26 cellular contexts compared by ENCODE assay signal in the genomic region with DNA sequence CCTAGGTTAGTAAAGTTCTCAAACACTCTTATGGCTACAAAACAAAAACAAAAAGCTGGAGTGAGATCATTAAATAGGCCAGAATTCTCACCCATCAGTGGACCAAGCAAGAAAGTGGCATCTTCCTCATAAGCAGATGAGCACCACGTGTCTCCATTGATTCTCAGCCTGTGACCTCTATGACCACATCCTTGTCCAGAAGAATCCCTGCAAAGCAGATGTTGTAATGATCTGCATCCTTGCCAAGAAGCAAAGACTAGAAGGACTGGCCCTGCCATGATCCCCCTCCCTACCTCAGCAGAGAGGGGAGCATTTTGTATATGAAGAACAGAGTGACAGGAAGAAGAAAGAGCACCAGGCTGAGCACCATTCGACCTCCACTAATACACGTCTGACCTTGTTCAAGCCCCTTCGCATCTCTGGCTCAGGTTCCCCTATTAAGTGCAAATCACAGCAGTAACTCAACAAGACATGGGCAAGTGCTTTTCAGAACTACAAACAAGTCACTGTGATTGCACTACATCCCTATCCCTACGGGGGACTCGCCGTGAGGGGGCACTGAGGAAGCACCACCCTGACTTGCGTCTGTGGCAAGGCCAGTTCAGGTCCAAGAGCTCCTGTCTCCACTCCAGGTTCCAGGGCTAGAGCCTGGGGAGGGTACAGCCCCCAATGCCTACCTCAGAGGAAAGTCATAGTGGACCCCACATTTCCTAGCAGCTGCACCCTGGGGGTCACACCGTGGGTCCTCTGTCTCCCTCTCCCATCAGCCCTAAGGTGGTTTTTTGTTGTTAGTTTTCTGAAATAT. TPM values are rescaled to one million over a fixed set of nuclear protein-coding genes. Genes with fewer than 3 reads are reported as not detected.
DNase-seq lines count a peak whose midpoint lies in the region; ATAC-seq, FAIRE-seq and TF ChIP-seq lines count a peak whose summit lies in the region.
"Had no signal": no experiment of that assay in that cellular context is flagged by ENCODE, and none has a peak within 500 bp of the region (broad histone marks: within the 10 kb centered on the region; RNA-seq: fewer than 3 reads in every experiment).

No MANE protein-coding gene starts in this region.

- no peak overlapping the region for H2BK15ac ChIP-seq in mesenchymal stem cell (ENCODE audit: low read depth, poor library complexity, severe bottlenecking)

- no peak overlapping the region for H2BK5ac ChIP-seq in mesenchymal stem cell (ENCODE audit: low read depth, low read length, poor library complexity, severe bottlenecking)

- H3K27me3 ChIP-seq in right lobe of liver (no peaks in the 10 kb centered on the region), HepG2 (ENCODE audit: control insufficient read depth in 1 of 2, insufficient read depth in 2 of 2, low read length in 2 of 2) (no peaks in the 10 kb centered on the region), mesenchymal stem cell (ENCODE audit: control insufficient read depth in 1 of 2, insufficient read depth in 1 of 2, low read length in 2 of 2) (no peaks in the 10 kb centered on the region), ovary (no peaks in the 10 kb centered on the region)
- H3K27me3 ChIP-seq: esophagus squamous epithelium, heart right ventricle, pancreas had no signal

- no peak overlapping the region for H2BK12ac ChIP-seq in mesenchymal stem cell (ENCODE audit: low read length in 2 of 2)

- no peaks in the 10 kb centered on the region for H3K79me1 ChIP-seq in mesenchymal stem cell (replicated peaks; ENCODE audit: low read length, poor library complexity, severe bottlenecking)

- DNase-seq in right lobe of liver (no peak), HepG2 (ENCODE audit: low spot score) (no peak), coronary artery (ENCODE audit: low spot score) (peak; percentile 66), mesenchymal stem cell (peak; percentile 37), NCI-H526 (lab: John Stamatoyannopoulos, UW) (no peak), NCI-H146 (lab: John Stamatoyannopoulos, UW) (no peak), ovary (no peak)
- DNase-seq: activated CD4-positive, alpha-beta T cell treated with anti-CD3 and anti-CD28 coated beads, Interleukin-2, amount 10 ng/mL, durations not matched to agents 7 days and 5 days; activated naive CD4-positive, alpha-beta T cell; activated T-cell treated with anti-CD3 and anti-CD28 coated beads for 4 hours; CD4-positive, alpha-beta memory T cell; DMS53; effector CD4-positive, alpha-beta T cell; esophagus squamous epithelium; heart right ventricle; naive thymus-derived CD8-positive, alpha-beta T cell; NCI-H1092; NCI-H2081; NCI-H510A; stimulated activated CD4-positive, alpha-beta T cell treated with anti-CD3 and anti-CD28 coated beads, Interleukin-2, amount 100 ng/mL, for 48 hours; T-cell had no signal

- no peak overlapping the region for H3K4ac ChIP-seq in mesenchymal stem cell (ENCODE audit: low read depth in 1 of 2, low read length in 2 of 2)

- H2AK5ac ChIP-seq in mesenchymal stem cell (ENCODE audit: low read length, severe bottlenecking): peak overlapping the region; percentile 21

- TF ChIP-seq RAD21 in HepG2 (CRISPR knock-in tag; IDR thresholded peaks at IDR 0.05): no peak

- no peak overlapping the region for H2AFZ ChIP-seq in HepG2 (ENCODE audit: low read length)
- H2AFZ ChIP-seq in mesenchymal stem cell (ENCODE audit: low read depth, low read length): no peak overlapping the region

- CTCF ChIA-PET in HepG2 (lab: Yijun Ruan, JAX; ENCODE audit: low intra/inter-chr PET ratio, low total read pairs): no interaction called here

- no peaks in the 10 kb centered on the region for H3K79me2 ChIP-seq in HepG2 (ENCODE audit: insufficient read depth, low read length)

- no peaks in the 10 kb centered on the region for H4K20me1 ChIP-seq in HepG2 (ENCODE audit: insufficient read depth, low read length)

- FAIRE-seq in HepG2 (lab: Jason Lieb, UNC): no peak
- FAIRE-seq: K562, pancreas had no signal

- H3K23ac ChIP-seq in mesenchymal stem cell (ENCODE audit: low read length in 2 of 2): no peak overlapping the region

- H3K4me1 ChIP-seq in right lobe of liver (peaks cover 0 to 44% (median 0%) of the 10 kb centered on the region in 4 donors), HepG2 (ENCODE audit: insufficient read depth, low read length) (peaks cover 83% of the 10 kb centered on the region), mesenchymal stem cell (ENCODE audit: control insufficient read depth, insufficient read depth, low read depth, low read length) (peaks cover 33% of the 10 kb centered on the region), ovary (ENCODE audit: insufficient read depth) (no peaks in the 10 kb centered on the region)

- H4K91ac ChIP-seq in mesenchymal stem cell (ENCODE audit: low read length): no peak overlapping the region

- TF ChIP-seq POLR2A in right lobe of liver (IDR thresholded peaks at IDR 0.05): no peak
- no peak for TF ChIP-seq POLR2A in HepG2 (IDR thresholded peaks at IDR 0.05; ENCODE audit: insufficient read depth in 1 of 2, low read depth in 2 of 2, low read length in 2 of 2)
- TF ChIP-seq POLR2A in ovary (IDR thresholded peaks at IDR 0.05): no peak

- TF ChIP-seq CTCF in right lobe of liver (IDR thresholded peaks at IDR 0.05): no peak
- TF ChIP-seq CTCF in HepG2 (CRISPR knock-in tag; IDR thresholded peaks at IDR 0.05): no peak
- TF ChIP-seq CTCF in coronary artery (IDR thresholded peaks at IDR 0.05): no peak
- no peak for TF ChIP-seq CTCF in ovary (IDR thresholded peaks at IDR 0.05)

- TF ChIP-seq EP300 in HepG2 (IDR thresholded peaks at IDR 0.05; ENCODE audit: low read depth in 2 of 2, low read length in 2 of 2) (no peak), HepG2 (CRISPR knock-in tag; IDR thresholded peaks at IDR 0.05; ENCODE audit: borderline replicate concordance) (no peak), ovary (IDR thresholded peaks at IDR 0.05) (no peak)

- WGBS in right lobe of liver (ENCODE audit: insufficient coverage, low coverage, low lambda C conversion rate, missing lambda C conversion rate): 79% methylated on average over 6 of the region's 9 CpGs
- WGBS in HepG2 (ENCODE audit: low lambda C conversion rate): 98% methylated on average over 7 of the region's 9 CpGs
- 90% methylated on average over 8 of the region's 9 CpGs for WGBS in mesenchymal stem cell
- WGBS in ovary, 3 donors: 80 to 85% (median 82%) methylated on average over 9 of the region's 9 CpGs

- ATAC-seq in right lobe of liver (peak in 3 of 4 donors; percentile 25 to 59 (median 31)), HepG2 (no peak), GM18909 (IDR thresholded peaks at IDR 0.05; ENCODE audit: poor library complexity, unreplicated experiment) (no peak)
- ATAC-seq: heart right ventricle; K562; naive thymus-derived CD8-positive, alpha-beta T cell; pancreas; T-cell had no signal

- H3K4me3 ChIP-seq in right lobe of liver (no peak overlapping the region), HepG2 (replicated peaks in 1 of 3; ENCODE audit: insufficient read depth in 1 of 3, low read depth in 2 of 3, low read length in 3 of 3) (no peak overlapping the region), coronary artery (no peak overlapping the region), mesenchymal stem cell (ENCODE audit: insufficient read depth in 1 of 2, low read depth in 1 of 2, low read length in 2 of 2) (no peak overlapping the region), ovary (no peak overlapping the region)
- H3K4me3 ChIP-seq: esophagus squamous epithelium, heart right ventricle, K562, pancreas, skin epidermis had no signal

- POLR2A ChIA-PET in HepG2 (lab: Yijun Ruan, JAX): interaction anchor here (0.8 to 7.1 kb wide), 2 partner anchors 40 to 57 kb away, joined by 3 to 215 read pairs; a partner anchor contains a TSS

- in situ Hi-C loops in HepG2 (cut with HindIII; ENCODE audit: extremely low pct_ligation_motif_present, low pct_unique_long_range_greater_than_20kb): no loop called here

- no peak overlapping the region for H3K9ac ChIP-seq in HepG2 (ENCODE audit: insufficient read depth, low read depth, low read length)
- H3K9ac ChIP-seq in mesenchymal stem cell (ENCODE audit: low read length): no peak overlapping the region

- intact Hi-C loops in right lobe of liver (cut with DNase I): no loop called here
- intact Hi-C loops in HepG2 (cut with micrococcal nuclease; ENCODE audit: unreplicated experiment): no loop called here
- intact Hi-C loops in ovary (cut with DNase I): loop anchor here in 1 of 4 donors (10.0 kb wide), 1 partner anchor 67 kb away; a partner anchor contains a TSS

- H4K8ac ChIP-seq in mesenchymal stem cell (ENCODE audit: low read length): no peak overlapping the region

- H3K36me3 ChIP-seq in right lobe of liver (no peaks in the 10 kb centered on the region), HepG2 (replicated peaks in 1 of 2; ENCODE audit: control insufficient read depth in 1 of 2, insufficient read depth in 2 of 2, low read length in 2 of 2) (no peaks in the 10 kb centered on the region), mesenchymal stem cell (ENCODE audit: control insufficient read depth in 1 of 2, insufficient read depth in 2 of 2, low read depth in 1 of 2, low read length in 2 of 2) (no peaks in the 10 kb centered on the region), ovary (no peaks in the 10 kb centered on the region)
- H3K36me3 ChIP-seq: esophagus squamous epithelium, heart right ventricle, pancreas had no signal

- H3K18ac ChIP-seq in mesenchymal stem cell (ENCODE audit: low read depth in 1 of 2, low read length in 2 of 2): no peak overlapping the region

- no peak overlapping the region for H2BK120ac ChIP-seq in mesenchymal stem cell (ENCODE audit: low read depth, low read length)

- peak overlapping the region in 1 of 3 donors; percentile 57 for H3K27ac ChIP-seq in right lobe of liver
- H3K27ac ChIP-seq in HepG2 (ENCODE audit: extremely low read length, insufficient read depth, low read length): no peak overlapping the region
- peak overlapping the region in 1 of 2 donors; percentile 3 for H3K27ac ChIP-seq in coronary artery
- no peak overlapping the region for H3K27ac ChIP-seq in mesenchymal stem cell (ENCODE audit: low read length, poor library complexity, severe bottlenecking)
- no peak overlapping the region for H3K27ac ChIP-seq in ovary
- H3K27ac ChIP-seq: esophagus squamous epithelium had no signal

- no peak overlapping the region for H3K14ac ChIP-seq in mesenchymal stem cell (ENCODE audit: low read length in 2 of 2)

- no peaks in the 10 kb centered on the region for H3K9me3 ChIP-seq in right lobe of liver
- no peaks in the 10 kb centered on the region for H3K9me3 ChIP-seq in HepG2 (ENCODE audit: low read length)
- peaks cover 3% of the 10 kb centered on the region for H3K9me3 ChIP-seq in mesenchymal stem cell (ENCODE audit: control insufficient read depth, low read length)
- H3K9me3 ChIP-seq in ovary: no peaks in the 10 kb centered on the region
- H3K9me3 ChIP-seq: esophagus squamous epithelium, heart right ventricle, pancreas had no signal

- H3K4me2 ChIP-seq in HepG2 (ENCODE audit: low read depth, low read length) (no peak overlapping the region), mesenchymal stem cell (ENCODE audit: low read length, poor library complexity, severe bottlenecking) (no peak overlapping the region)

- BruUV-seq in HepG2 (replicated peaks; lab: Mats Ljungman, UMichigan): no TSS peak

RNA-seq across cellular contexts. Expression of a gene that starts 22.2 kb away (rescaled TPM):
- total RNA-seq in right lobe of liver (10 to 100 TPM; 13.6 to 28.5 (median 19.6) TPM), HepG2 (2016; rRNA removed; fragmentation: Illumina TruSeq; extraction: Trizol) (49.9 and 51.7 TPM in 2 replicates), ovary (10 to 100 TPM in 3 of 7 donors, 1 to 10 TPM in 4; 4.8 to 21.9 (median 7.3) TPM)
- 22.4 and 22.8 TPM in 2 replicates for total RNA-seq in HepG2 (2016; cell fraction: cytosol; rRNA removed; fragmentation: Illumina TruSeq; extraction: Trizol; ENCODE audit: low read depth)
- 49.9 and 50.1 TPM in 2 replicates for total RNA-seq in HepG2 (2016; cell fraction: insoluble cytoplasmic fraction; rRNA removed; fragmentation: Illumina TruSeq; extraction: Trizol)
- total RNA-seq in HepG2 (2016; cell fraction: membrane; rRNA removed; fragmentation: Illumina TruSeq; extraction: Trizol): 39.2 and 45.6 TPM in 2 replicates
- total RNA-seq in HepG2 (2016; cell fraction: nucleus; rRNA removed; fragmentation: Illumina TruSeq; extraction: Trizol): 52.1 and 54.6 TPM in 2 replicates
- polyA plus RNA-seq in HepG2 (2011; rRNA removed) (34.0 and 39.7 TPM in 2 replicates), ovary (1 to 10 TPM; 8.1 to 9.7 TPM)
- polyA plus RNA-seq in HepG2 (2011; cell fraction: cytosol; rRNA removed): 20.4 and 25.8 TPM in 2 replicates
- polyA plus RNA-seq in HepG2 (2011; cell fraction: nucleus; rRNA removed): 140 TPM in 2 replicates
- polyA plus RNA-seq in HepG2 (2012): 25.0 and 26.7 TPM in 2 replicates
- 18.5 and 22.5 TPM in 2 replicates for polyA plus RNA-seq in HepG2 (2016; cell fraction: cytosol; fragmentation: Illumina TruSeq; extraction: Trizol; ENCODE audit: low read depth)
- polyA plus RNA-seq in HepG2 (2016; cell fraction: insoluble cytoplasmic fraction; fragmentation: Illumina TruSeq; extraction: Trizol; ENCODE audit: low read depth): 53.5 and 57.9 TPM in 2 replicates
- 31.2 and 31.3 TPM in 2 replicates for polyA plus RNA-seq in HepG2 (2016; cell fraction: membrane; fragmentation: Illumina TruSeq; extraction: Trizol; ENCODE audit: low read depth)
- polyA plus RNA-seq in HepG2 (2016; cell fraction: nucleus; fragmentation: Illumina TruSeq; extraction: Trizol; ENCODE audit: insufficient read depth, low read depth): 84.5 and 98.6 TPM in 2 replicates
- 0.12 and 67.0 TPM in 2 replicates for polyA minus RNA-seq in HepG2 (2011; rRNA and poly(A)+ RNA removed; ENCODE audit: low replicate concordance)
- polyA minus RNA-seq in HepG2 (2011; cell fraction: cytosol; rRNA and poly(A)+ RNA removed): 13.4 and 16.0 TPM in 2 replicates
- 74.3 and 88.9 TPM in 2 replicates for polyA minus RNA-seq in HepG2 (2011; cell fraction: nucleus; rRNA and poly(A)+ RNA removed)
- polyA plus RNA-seq in mesenchymal stem cell (2013, experiment 1 of 2): 30.8 TPM
- 30.3 TPM for polyA plus RNA-seq in mesenchymal stem cell (2013, experiment 2 of 2)

RNA-seq across cellular contexts. Expression of a gene that starts 26.3 kb away (rescaled TPM):
- not detected for total RNA-seq in right lobe of liver
- 0.04 TPM in 1 of 2 replicates, not detected in the other for total RNA-seq in HepG2 (2016; rRNA removed; fragmentation: Illumina TruSeq; extraction: Trizol)
- total RNA-seq in HepG2 (2016; cell fraction: cytosol; rRNA removed; fragmentation: Illumina TruSeq; extraction: Trizol; ENCODE audit: low read depth): 0.09 TPM in 1 of 2 replicates, not detected in the other
- 0.04 TPM in 1 of 2 replicates, not detected in the other for total RNA-seq in HepG2 (2016; cell fraction: insoluble cytoplasmic fraction; rRNA removed; fragmentation: Illumina TruSeq; extraction: Trizol)
- 0.12 TPM in 1 of 2 replicates, not detected in the other for total RNA-seq in HepG2 (2016; cell fraction: membrane; rRNA removed; fragmentation: Illumina TruSeq; extraction: Trizol)
- 0.16 and 0.19 TPM in 2 replicates for total RNA-seq in HepG2 (2016; cell fraction: nucleus; rRNA removed; fragmentation: Illumina TruSeq; extraction: Trizol)
- polyA plus RNA-seq in HepG2 (2011; rRNA removed): not detected in 2 replicates
- not detected in 2 replicates for polyA plus RNA-seq in HepG2 (2011; cell fraction: cytosol; rRNA removed)
- polyA plus RNA-seq in HepG2 (2011; cell fraction: nucleus; rRNA removed): not detected in 2 replicates
- not detected in 2 replicates for polyA plus RNA-seq in HepG2 (2012)
- not detected in 2 replicates for polyA plus RNA-seq in HepG2 (2016; cell fraction: cytosol; fragmentation: Illumina TruSeq; extraction: Trizol; ENCODE audit: low read depth)
- not detected in 2 replicates for polyA plus RNA-seq in HepG2 (2016; cell fraction: insoluble cytoplasmic fraction; fragmentation: Illumina TruSeq; extraction: Trizol; ENCODE audit: low read depth)
- not detected in 2 replicates for polyA plus RNA-seq in HepG2 (2016; cell fraction: membrane; fragmentation: Illumina TruSeq; extraction: Trizol; ENCODE audit: low read depth)
- not detected in 2 replicates for polyA plus RNA-seq in HepG2 (2016; cell fraction: nucleus; fragmentation: Illumina TruSeq; extraction: Trizol; ENCODE audit: insufficient read depth, low read depth)
- polyA minus RNA-seq in HepG2 (2011; rRNA and poly(A)+ RNA removed; ENCODE audit: low replicate concordance): not detected in 2 replicates
- polyA minus RNA-seq in HepG2 (2011; cell fraction: cytosol; rRNA and poly(A)+ RNA removed): not detected in 2 replicates
- 0.13 and 0.25 TPM in 2 replicates for polyA minus RNA-seq in HepG2 (2011; cell fraction: nucleus; rRNA and poly(A)+ RNA removed)
- polyA plus RNA-seq in mesenchymal stem cell (2013, experiment 1 of 2): 0.23 TPM
- 0.11 TPM for polyA plus RNA-seq in mesenchymal stem cell (2013, experiment 2 of 2)
- total RNA-seq in ovary: not detected
- under 1 TPM in 1 of 2 donors, not detected in 1; 0.05 TPM for polyA plus RNA-seq in ovary
- total RNA-seq: activated CD4-positive, alpha-beta T cell treated with anti-CD3 and anti-CD28 coated beads, Interleukin-2, amount 10 ng/mL, durations not matched to agents 7 days and 5 days; CD4-positive, alpha-beta memory T cell; esophagus squamous epithelium; K562; lung microvascular endothelial cell; naive thymus-derived CD8-positive, alpha-beta T cell had no signal
- polyA plus RNA-seq: CD4-positive, alpha-beta memory T cell; heart right ventricle; K562; naive thymus-derived CD8-positive, alpha-beta T cell had no signal

RNA-seq across cellular contexts. Expression of a gene that starts 41.2 kb away (rescaled TPM):
- total RNA-seq in right lobe of liver (10 to 100 TPM in 5 of 6 experiments, 1 to 10 TPM in 1; 5.3 to 94.6 (median 71.5) TPM), HepG2 (2016; rRNA removed; fragmentation: Illumina TruSeq; extraction: Trizol) (11.2 and 14.8 TPM in 2 replicates), ovary (100 to 1,000 TPM in 5 of 7 donors, 10 to 100 TPM in 2; 35.6 to 511 (median 174) TPM)
- 3.0 and 5.0 TPM in 2 replicates for total RNA-seq in HepG2 (2016; cell fraction: cytosol; rRNA removed; fragmentation: Illumina TruSeq; extraction: Trizol; ENCODE audit: low read depth)
- total RNA-seq in HepG2 (2016; cell fraction: insoluble cytoplasmic fraction; rRNA removed; fragmentation: Illumina TruSeq; extraction: Trizol): 9.0 and 15.3 TPM in 2 replicates
- total RNA-seq in HepG2 (2016; cell fraction: membrane; rRNA removed; fragmentation: Illumina TruSeq; extraction: Trizol): 9.0 and 9.3 TPM in 2 replicates
- total RNA-seq in HepG2 (2016; cell fraction: nucleus; rRNA removed; fragmentation: Illumina TruSeq; extraction: Trizol): 15.1 and 16.0 TPM in 2 replicates
- polyA plus RNA-seq in HepG2 (2011; rRNA removed) (270 and 338 TPM in 2 replicates), ovary (100 to 1,000 TPM in 1 of 2 donors, 10 to 100 TPM in 1; 56.7 to 603 TPM)
- polyA plus RNA-seq in HepG2 (2011; cell fraction: cytosol; rRNA removed): 261 and 317 TPM in 2 replicates
- polyA plus RNA-seq in HepG2 (2011; cell fraction: nucleus; rRNA removed): 103 and 135 TPM in 2 replicates
- 132 and 232 TPM in 2 replicates for polyA plus RNA-seq in HepG2 (2012)
- 2.0 and 2.5 TPM in 2 replicates for polyA plus RNA-seq in HepG2 (2016; cell fraction: cytosol; fragmentation: Illumina TruSeq; extraction: Trizol; ENCODE audit: low read depth)
- polyA plus RNA-seq in HepG2 (2016; cell fraction: insoluble cytoplasmic fraction; fragmentation: Illumina TruSeq; extraction: Trizol; ENCODE audit: low read depth): 9.3 and 11.2 TPM in 2 replicates
- polyA plus RNA-seq in HepG2 (2016; cell fraction: membrane; fragmentation: Illumina TruSeq; extraction: Trizol; ENCODE audit: low read depth): 3.6 and 5.2 TPM in 2 replicates
- polyA plus RNA-seq in HepG2 (2016; cell fraction: nucleus; fragmentation: Illumina TruSeq; extraction: Trizol; ENCODE audit: insufficient read depth, low read depth): 13.4 and 15.5 TPM in 2 replicates
- polyA minus RNA-seq in HepG2 (2011; rRNA and poly(A)+ RNA removed; ENCODE audit: low replicate concordance): 1.8 and 739 TPM in 2 replicates
- polyA minus RNA-seq in HepG2 (2011; cell fraction: cytosol; rRNA and poly(A)+ RNA removed): 249 and 254 TPM in 2 replicates
- 107 and 142 TPM in 2 replicates for polyA minus RNA-seq in HepG2 (2011; cell fraction: nucleus; rRNA and poly(A)+ RNA removed)
- 10.5 TPM for polyA plus RNA-seq in mesenchymal stem cell (2013, experiment 1 of 2)
- polyA plus RNA-seq in mesenchymal stem cell (2013, experiment 2 of 2): 10.5 TPM
- total RNA-seq: CD4-positive, alpha-beta memory T cell; naive thymus-derived CD8-positive, alpha-beta T cell had no signal
- polyA plus RNA-seq: CD4-positive, alpha-beta memory T cell; naive thymus-derived CD8-positive, alpha-beta T cell had no signal

Comparison
In these comparisons a context has a peak if more than half of its experiments do, and no peak if none do; other contexts are left out.
1. ATAC-seq: peak in right lobe of liver (3 of 4); none in HepG2 (single experiment) and GM18909 (single experiment).
2. DNase-seq: peak in coronary artery (single experiment) and mesenchymal stem cell (single experiment); none in right lobe of liver (0 of 3), HepG2 (single experiment), NCI-H526 (0 of 2), NCI-H146 (single experiment) and ovary (0 of 5).